In genomic region chr16:85302848-85303353, GRCh38 we compare ENCODE assay signal across 13 cellular contexts.
DNase-seq lines count a peak whose midpoint lies in the region; ATAC-seq, FAIRE-seq and TF ChIP-seq lines count a peak whose summit lies in the region.
"Had no signal": no experiment of that assay in that cellular context is flagged by ENCODE, and none has a peak within 500 bp of the region (broad histone marks: within the 10 kb centered on the region; RNA-seq: fewer than 3 reads in every experiment).

No MANE protein-coding gene starts in this region.

- H3K36me3 ChIP-seq in HCT116 (ENCODE audit: control insufficient read depth in 1 of 2, insufficient read depth in 2 of 2, low read length in 2 of 2), result no peaks in the 10 kb centered on the region
- H3K36me3 ChIP-seq in lower lobe of right lung, result no peaks in the 10 kb centered on the region
- H3K36me3 ChIP-seq: heart left ventricle had no signal

- CTCF ChIA-PET in HCT116 (lab: Charles Lee), result interaction anchor here (0.9 to 1.7 kb wide), 3 partner anchors 28 to 188 kb away, joined by 3 to 5 read pairs (median 4); no protein-coding TSS in a partner anchor

- POLR2A ChIA-PET in HCT116 (lab: Charles Lee), result no interaction called here

- peak overlapping the region; percentile 70 for H3K4me3 Mint-ChIP-seq in activated naive CD8-positive, alpha-beta T cell treated with anti-CD3 and anti-CD28 coated beads for 36 hours

- no peak overlapping the region for H2AFZ ChIP-seq in HCT116 (ENCODE audit: low read depth, low read length, poor library complexity, severe bottlenecking)

- ATAC-seq in HCT116 (peak; percentile 33), lower lobe of right lung (no peak), GM19023 (IDR thresholded peaks at IDR 0.05; ENCODE audit: unreplicated experiment) (no peak), HG03520 (IDR thresholded peaks at IDR 0.05; ENCODE audit: unreplicated experiment) (no peak)

- H3K9me2 ChIP-seq in HCT116 (ENCODE audit: insufficient read depth), result no peaks in the 10 kb centered on the region

- no peaks in the 10 kb centered on the region; the same call in 1 of the 2 replicates for H4K20me1 ChIP-seq in HCT116 (ENCODE audit: insufficient read depth)

- intact Hi-C loops in HCT116 (cut with micrococcal nuclease), result loop anchor here (2.0 to 5.0 kb wide), 3 partner anchors 94 to 308 kb away; no protein-coding TSS in a partner anchor
- intact Hi-C loops in lower lobe of right lung (cut with DNase I), result no loop called here

- H3K79me2 ChIP-seq in HCT116 (ENCODE audit: insufficient read depth, low read length), result no peaks in the 10 kb centered on the region

- peaks cover 29% of the 10 kb centered on the region for H3K4me1 Mint-ChIP-seq in activated naive CD8-positive, alpha-beta T cell treated with anti-CD3 and anti-CD28 coated beads for 36 hours

- H3K27ac Mint-ChIP-seq in activated naive CD8-positive, alpha-beta T cell treated with anti-CD3 and anti-CD28 coated beads for 36 hours, result no peak overlapping the region

- H3K27ac ChIP-seq in HCT116 (ENCODE audit: low read depth, low read length) (no peak overlapping the region; the same call in 1 of the 2 replicates), lower lobe of right lung (no peak overlapping the region)
- H3K27ac ChIP-seq: heart left ventricle had no signal

- TF ChIP-seq POLR2A in HCT116 (IDR thresholded peaks at IDR 0.05; ENCODE audit: borderline replicate concordance, extremely low read depth, insufficient read depth, insufficient read length), result no peak

- no peaks in the 10 kb centered on the region for H3K27me3 Mint-ChIP-seq in activated naive CD8-positive, alpha-beta T cell treated with anti-CD3 and anti-CD28 coated beads for 36 hours

- no peak for TF ChIP-seq RAD21 in HCT116 (IDR thresholded peaks at IDR 0.05; ENCODE audit: low read depth)

- no peak for TF ChIP-seq CTCF in HCT116 (IDR thresholded peaks at IDR 0.05 in 2 of 3, conservative IDR thresholded peaks at IDR 0.05 in 1 of 3; ENCODE audit: borderline replicate concordance in 1 of 3, insufficient read depth in 1 of 3, low read depth in 2 of 3, low read length in 2 of 3)
- no peak for TF ChIP-seq CTCF in lower lobe of right lung (IDR thresholded peaks at IDR 0.05)

- H3K9me3 ChIP-seq in HCT116 (ENCODE audit: control insufficient read depth in 1 of 2, insufficient read depth in 1 of 2, low read depth in 1 of 2, low read length in 2 of 2), result no peaks in the 10 kb centered on the region
- no peaks in the 10 kb centered on the region for H3K9me3 ChIP-seq in lower lobe of right lung
- H3K9me3 ChIP-seq: heart left ventricle had no signal

- FAIRE-seq in HTR-8/SVneo (lab: Jason Lieb, UNC), result no peak
- FAIRE-seq: G401.6, RCC 7860 had no signal

- peaks cover 48 to 62% of the 10 kb centered on the region in 2 experiments for H3K4me1 ChIP-seq in HCT116 (ENCODE audit: control insufficient read depth in 1 of 2, insufficient read depth in 2 of 2, low read length in 2 of 2)
- H3K4me1 ChIP-seq in lower lobe of right lung, result peaks cover 29% of the 10 kb centered on the region

- no peaks in the 10 kb centered on the region for H3K27me3 ChIP-seq in HCT116 (ENCODE audit: insufficient read depth, low read length)
- no peaks in the 10 kb centered on the region for H3K27me3 ChIP-seq in lower lobe of right lung (ENCODE audit: low read depth)
- H3K27me3 ChIP-seq: heart left ventricle had no signal

- BruUV-seq in HCT116 (replicated peaks; lab: Mats Ljungman, UMichigan), result no TSS peak

- H3K4me3 ChIP-seq in HCT116 (replicated peaks in 1 of 2; ENCODE audit: low read depth in 1 of 2, low read length in 2 of 2) (peak overlapping the region; percentile 43 to 46), lower lobe of right lung (peak overlapping the region; percentile 20)

- no peaks in the 10 kb centered on the region for H3K36me3 Mint-ChIP-seq in activated naive CD8-positive, alpha-beta T cell treated with anti-CD3 and anti-CD28 coated beads for 36 hours
- H3K36me3 Mint-ChIP-seq: CD4-positive, CD25-positive, alpha-beta regulatory T cell had no signal

- peak; percentile 47 for DNase-seq in COLO668 (lab: John Stamatoyannopoulos, UW; ENCODE audit: unreplicated experiment)
- DNase-seq in HCT116 (ENCODE audit: low read depth, low spot score), result no peak
- DNase-seq in activated naive CD8-positive, alpha-beta T cell treated with anti-CD3 and anti-CD28 coated beads for 36 hours, result no peak
- DNase-seq in lower lobe of right lung, result no peak
- no peak for DNase-seq in HTR-8/SVneo (ENCODE audit: insufficient read length, low spot score)
- DNase-seq in T-helper 9 cell, result no peak
- DNase-seq: NCI-H1092 treated with DMSO at 0.1 percent for 48 hours had no signal

- RAD21 ChIA-PET in HCT116 (lab: Charles Lee; ENCODE audit: low non-redundant PET in 1 of 2, low total read pairs in 2 of 2, uncharacterized antibody in 2 of 2, unreplicated experiment in 2 of 2), result no interaction called here

- H3K9ac ChIP-seq in HCT116 (ENCODE audit: low read length), result 0 out of 2 replicates have a peak overlapping the region, but pooled peaks have one; percentile 1

- H3K9me3 Mint-ChIP-seq in activated naive CD8-positive, alpha-beta T cell treated with anti-CD3 and anti-CD28 coated beads for 36 hours, result no peaks in the 10 kb centered on the region
- H3K9me3 Mint-ChIP-seq: CD4-positive, CD25-positive, alpha-beta regulatory T cell had no signal

- H3K4me2 ChIP-seq in HCT116 (ENCODE audit: low read length), result peak overlapping the region; percentile 79

TF ChIP-seq in HCT116, 20 proteins besides CTCF, POLR2A, EP300 and RAD21 (continues in another document):
- TF ChIP-seq EZH2phosphoT487 (IDR thresholded peaks at IDR 0.05; ENCODE audit: borderline replicate concordance) (no peak), CEBPB (IDR thresholded peaks at IDR 0.05; ENCODE audit: low read depth) (no peak), EGR1 (IDR thresholded peaks at IDR 0.05; ENCODE audit: low read depth) (no peak), YY1 (IDR thresholded peaks at IDR 0.05; ENCODE audit: extremely low read depth, insufficient replicate concordance, low read depth, low read length) (no peak), ELF1 (IDR thresholded peaks at IDR 0.05; ENCODE audit: borderline replicate concordance, low read depth) (no peak), EZH2 (IDR thresholded peaks at IDR 0.05) (no peak), REST (IDR thresholded peaks at IDR 0.05; ENCODE audit: low read depth) (no peak), ZBTB33 (IDR thresholded peaks at IDR 0.05; ENCODE audit: extremely low read depth, insufficient replicate concordance, low read length) (no peak), ATF3 (IDR thresholded peaks at IDR 0.05) (no peak), ZFX (IDR thresholded peaks at IDR 0.05) (no peak), JUND (IDR thresholded peaks at IDR 0.05) (no peak), SRF (IDR thresholded peaks at IDR 0.05; ENCODE audit: low read depth) (no peak), MAX (IDR thresholded peaks at IDR 0.05) (no peak), TCF7L2 (IDR thresholded peaks at IDR 0.05; ENCODE audit: borderline replicate concordance, extremely low read depth, insufficient read depth, insufficient read length) (no peak), ZNF274 (IDR thresholded peaks at IDR 0.05; ENCODE audit: low read depth, low read length) (no peak), SP1 (IDR thresholded peaks at IDR 0.05; ENCODE audit: low read depth) (no peak), CBX3 (IDR thresholded peaks at IDR 0.05; ENCODE audit: low read depth) (no peak)
